16 cellular contexts compared by ENCODE assay signal in genomic region chr2:105243961-105244360, GRCh38. TPM values are rescaled to one million over a fixed set of nuclear protein-coding genes. Genes with fewer than 3 reads are reported as not detected.
DNase-seq lines count a peak whose midpoint lies in the region; ATAC-seq and TF ChIP-seq lines count a peak whose summit lies in the region.
"Had no signal": no experiment of that assay in that cellular context is flagged by ENCODE, and none has a peak within 500 bp of the region (broad histone marks: within the 10 kb centered on the region; RNA-seq: fewer than 3 reads in every experiment).

No MANE protein-coding gene starts in this region.

- no peaks in the 10 kb centered on the region for H3K36me3 Mint-ChIP-seq in Calu3 (ENCODE audit: insufficient read depth, unreplicated experiment)
- no peaks in the 10 kb centered on the region for H3K36me3 Mint-ChIP-seq in HFFc6 (ENCODE audit: low read depth)

- intact Hi-C loops in Calu3 (cut with micrococcal nuclease; ENCODE audit: unreplicated experiment): no loop called here
- intact Hi-C loops in aorta (cut with DNase I): no loop called here
- intact Hi-C loops in gastrocnemius medialis (cut with DNase I; ENCODE audit: low total_unique reads): no loop called here

- H3K4me1 ChIP-seq in aorta (ENCODE audit: control insufficient read depth in 1 of 2, insufficient read depth in 2 of 2, low read length in 2 of 2) (no peaks in the 10 kb centered on the region), gastrocnemius medialis (no peaks in the 10 kb centered on the region)
- H3K4me1 ChIP-seq: Caco-2 had no signal

- H3K9me3 ChIP-seq in aorta (ENCODE audit: control insufficient read depth, low read length): no peaks in the 10 kb centered on the region
- no peaks in the 10 kb centered on the region for H3K9me3 ChIP-seq in gastrocnemius medialis
- H3K9me3 ChIP-seq: Caco-2, MG63 had no signal

- ATAC-seq in HG02981 (IDR thresholded peaks at IDR 0.05; ENCODE audit: unreplicated experiment) (no peak), aorta (ENCODE audit: low FRiP score) (no peak), gastrocnemius medialis (no peak)

- H3K27ac Mint-ChIP-seq in Calu3 (ENCODE audit: unreplicated experiment) (no peak overlapping the region), HFFc6 (no peak overlapping the region)

- H3K4me3 ChIP-seq in brain microvascular endothelial cell (ENCODE audit: low read depth, low read length) (no peak overlapping the region), aorta (ENCODE audit: low read length in 2 of 2) (no peak overlapping the region), gastrocnemius medialis (no peak overlapping the region)
- H3K4me3 ChIP-seq: MG63 had no signal

- H3K4me1 Mint-ChIP-seq in Calu3 (ENCODE audit: low read depth, unreplicated experiment) (no peaks in the 10 kb centered on the region), HFFc6 (ENCODE audit: low read depth) (peaks cover 17% of the 10 kb centered on the region)
- H3K4me1 Mint-ChIP-seq: central memory CD8-positive, alpha-beta T cell had no signal

- H3K4me3 Mint-ChIP-seq in Calu3 (ENCODE audit: low read depth, unreplicated experiment) (no peak overlapping the region), HFFc6 (no peak overlapping the region)
- H3K4me3 Mint-ChIP-seq: central memory CD8-positive, alpha-beta T cell had no signal

- H3K27me3 Mint-ChIP-seq in Calu3 (ENCODE audit: unreplicated experiment): peaks cover 47% of the 10 kb centered on the region
- H3K27me3 Mint-ChIP-seq in HFFc6 (ENCODE audit: insufficient read depth): peaks cover 2% of the 10 kb centered on the region

- no peaks in the 10 kb centered on the region for H3K9me3 Mint-ChIP-seq in Calu3 (ENCODE audit: low read depth, unreplicated experiment)
- H3K9me3 Mint-ChIP-seq in HFFc6: no peaks in the 10 kb centered on the region; the same call in 1 of the 2 replicates
- H3K9me3 Mint-ChIP-seq: central memory CD8-positive, alpha-beta T cell had no signal

- no peak overlapping the region for H3K27ac ChIP-seq in brain microvascular endothelial cell
- H3K27ac ChIP-seq in substantia nigra (ENCODE audit: low read depth, low read length, poor library complexity, severe bottlenecking): no peak overlapping the region
- H3K27ac ChIP-seq in aorta (ENCODE audit: low read depth in 1 of 2, low read length in 2 of 2): no peak overlapping the region
- no peak overlapping the region for H3K27ac ChIP-seq in gastrocnemius medialis

- H3K27me3 ChIP-seq in brain microvascular endothelial cell (replicated peaks) (no peaks in the 10 kb centered on the region), aorta (ENCODE audit: control insufficient read depth in 1 of 2, insufficient read depth in 2 of 2, low read length in 1 of 2) (no peaks in the 10 kb centered on the region), gastrocnemius medialis (no peaks in the 10 kb centered on the region)
- H3K27me3 ChIP-seq: MG63 had no signal

- no peaks in the 10 kb centered on the region for H3K36me3 ChIP-seq in brain microvascular endothelial cell (replicated peaks)
- no peaks in the 10 kb centered on the region for H3K36me3 ChIP-seq in aorta (ENCODE audit: control insufficient read depth in 1 of 2, insufficient read depth in 2 of 2, low read length in 1 of 2)
- H3K36me3 ChIP-seq in gastrocnemius medialis: no peaks in the 10 kb centered on the region
- H3K36me3 ChIP-seq: MG63 had no signal

- DNase-seq in Calu3 (no peak), HFFc6 (no peak), brain microvascular endothelial cell (no peak), mesenteric fat pad (ENCODE audit: low spot score) (peak; percentile 80), substantia nigra (lab: John Stamatoyannopoulos, UW) (no peak), aorta (no peak), gastrocnemius medialis (no peak)
- DNase-seq: activated CD4-positive, alpha-beta T cell treated with anti-CD3 and anti-CD28 coated beads for 4 hours; activated effector memory CD4-positive, alpha-beta T cell treated with anti-CD3 and anti-CD28 coated beads, Interleukin-2, amount 50 U/mL, for 16 hours; MG63; stimulated activated CD4-positive, alpha-beta T cell treated with anti-CD3 and anti-CD28 coated beads, Interleukin-2, amount 100 ng/mL, for 24 hours; stimulated activated naive CD4-positive, alpha-beta T cell had no signal

- peak; percentile 37 for TF ChIP-seq CTCF in Calu3 (IDR thresholded peaks at IDR 0.05; ENCODE audit: unreplicated experiment)
- peak; percentile 62 for TF ChIP-seq CTCF in HFFc6 (IDR thresholded peaks at IDR 0.05)
- peak; percentile 66 for TF ChIP-seq CTCF in brain microvascular endothelial cell (IDR thresholded peaks at IDR 0.05; ENCODE audit: low read depth, low read length, missing control alignments)
- TF ChIP-seq CTCF in gastrocnemius medialis (IDR thresholded peaks at IDR 0.05 in 4 of 5, conservative IDR thresholded peaks at IDR 0.05 in 1 of 5): no peak

- CTCF ChIA-PET in Calu3 (lab: Charles Lee): no interaction called here

- no peak for TF ChIP-seq POLR2A in gastrocnemius medialis (IDR thresholded peaks at IDR 0.05)

- in situ Hi-C loops in brain microvascular endothelial cell (cut with HindIII; ENCODE audit: low pct_ligation_motif_present, low sequenced_read_pairs) (loop anchor here (25.0 kb wide), 1 partner anchor 132 kb away; no protein-coding TSS in a partner anchor), gastrocnemius medialis (cut with MboI; ENCODE audit: low sequenced_read_pairs in 4 of 4) (loop anchor here in 2 of 4 donors (5.0 kb wide), 1 partner anchor 132 kb away; no protein-coding TSS in a partner anchor)

- no TSS peak for BruUV-seq in Calu3 (replicated peaks; lab: Mats Ljungman, UMichigan)

- WGBS in aorta, 2 donors: 62% methylated on average over 5 of the region's 5 CpGs

RNA-seq across cellular contexts. Expression of gene GPR45, which starts 2.4 kb away (rescaled TPM):
- total RNA-seq in Calu3 (2022) (not detected in 2 replicates), mesenteric fat pad (not detected), aorta (not detected), gastrocnemius medialis (not detected)
- total RNA-seq in HFFc6 (2021; fragmentation: NEBNext Ultra II Directional; extraction: Animal tissue kit (Norgen Biotek cat#: 25700)): not detected
- polyA plus RNA-seq in aorta: under 1 TPM in 1 of 2 donors, not detected in 1; 0.31 TPM
- total RNA-seq: Caco-2, lower leg skin had no signal

Comparison
In these comparisons a context has a peak if more than half of its experiments do, and no peak if none do; other contexts are left out.
1. CTCF ChIP-seq: peak in Calu3 (single experiment), HFFc6 (single experiment) and brain microvascular endothelial cell (single experiment); none in gastrocnemius medialis (0 of 5).